6 cellular contexts compared by ENCODE assay signal in the genomic region with DNA sequence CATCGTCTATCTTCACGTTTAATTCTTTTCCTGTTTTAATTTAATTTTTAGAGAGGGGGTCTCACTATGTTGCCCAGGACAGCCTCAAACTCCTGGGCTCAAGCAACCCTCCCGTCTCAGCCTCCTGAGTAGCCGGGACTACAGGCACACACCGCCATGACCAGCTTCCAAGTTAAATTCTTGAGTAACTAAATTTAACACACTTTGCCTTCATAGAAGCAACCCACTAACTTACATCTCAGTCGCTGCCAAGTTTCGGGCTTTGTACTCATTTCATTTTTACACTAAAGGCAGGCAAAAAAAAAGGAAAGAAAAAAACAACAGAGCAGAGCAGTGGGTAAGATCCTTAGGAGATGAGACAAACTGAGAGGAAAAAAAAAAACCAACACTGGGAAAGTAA.
"Had no signal": no experiment of that assay in that cellular context is flagged by ENCODE, and none has a peak within 500 bp of the region (broad histone marks: within the 10 kb centered on the region; RNA-seq: fewer than 3 reads in every experiment).

No MANE protein-coding gene starts in this region.

- DNase-seq: pancreas; Right ventricle myocardium superior; stimulated activated CD4-positive, alpha-beta T cell treated with anti-CD3 and anti-CD28 coated beads, Interleukin-4, amount 100 ng/mL, for 24 hours; T-helper 2 cell had no signal

- ATAC-seq: esophagus mucosa, pancreas, SK-N-SH treated with all-trans-retinoic acid at 6 μM for 48 hours had no signal
